8 cellular contexts compared by ENCODE assay signal in the genomic region with DNA sequence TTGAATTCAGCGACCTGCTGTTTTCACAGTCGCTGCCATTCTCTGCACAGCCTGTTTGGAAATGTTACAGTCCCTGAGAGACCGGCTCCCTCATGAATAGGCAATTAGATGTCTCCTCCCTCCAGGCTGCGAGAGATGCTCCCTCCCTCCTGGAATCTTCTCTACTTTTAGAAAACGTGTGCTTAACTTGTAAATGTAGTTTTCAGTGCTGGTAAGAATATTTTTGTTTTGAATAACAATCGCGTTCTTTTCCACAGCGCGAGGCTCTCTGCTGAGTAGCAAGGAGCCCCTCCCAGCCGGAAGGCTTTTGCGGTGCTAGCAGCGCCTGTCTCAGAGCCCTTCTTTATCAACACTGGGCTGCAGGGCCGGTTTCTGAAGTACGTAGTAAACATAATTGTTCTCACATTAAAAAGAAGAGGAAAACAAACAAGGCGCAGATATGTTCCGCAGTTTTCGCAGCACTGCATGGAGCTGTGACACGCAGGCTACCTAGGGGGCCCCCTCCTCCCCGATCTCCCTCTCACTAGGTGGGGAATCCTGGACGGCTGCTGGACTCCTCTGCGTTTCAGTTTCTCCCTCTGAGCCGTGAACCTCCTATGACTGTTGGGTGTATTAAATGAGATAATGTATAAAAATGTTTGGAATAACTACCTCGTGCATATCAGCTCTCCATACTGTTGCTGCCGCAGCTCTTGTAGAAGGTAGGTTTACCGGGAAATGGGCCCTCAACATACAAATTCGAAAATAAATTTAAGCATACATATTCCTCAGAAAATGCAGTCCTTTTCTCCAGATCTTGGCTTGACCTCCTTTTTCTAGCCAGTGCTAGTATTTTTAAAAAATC.
DNase-seq lines count a peak whose midpoint lies in the region; ATAC-seq and TF ChIP-seq lines count a peak whose summit lies in the region.

No MANE protein-coding gene starts in this region.

- TF ChIP-seq EP300 in gastroesophageal sphincter (IDR thresholded peaks at IDR 0.05) = no peak

- DNase-seq in GM06990 (ENCODE audit: extremely low read depth, insufficient read length) = no peak
- no peak for DNase-seq in DMS114 treated with DMSO at 0.1 percent for 48 hours (lab: John Stamatoyannopoulos, UW; ENCODE audit: unreplicated experiment)

- TF ChIP-seq CTCF in GM06990 (IDR thresholded peaks at IDR 0.05; ENCODE audit: insufficient read depth, low read length, poor library complexity, severe bottlenecking) (peak; percentile 27), gastroesophageal sphincter (IDR thresholded peaks at IDR 0.05) (no peak)

- H3K27ac ChIP-seq in gastroesophageal sphincter (no peak overlapping the region), rectal smooth muscle tissue (ENCODE audit: low read depth, low read length) (no peak overlapping the region)

- WGBS in gastroesophageal sphincter (ENCODE audit: low coverage in 1 of 2), 2 donors = 14 to 15% methylated on average over 17 to 24 of the region's 26 CpGs

- H3K27me3 ChIP-seq in GM06990 (replicated peaks; ENCODE audit: control insufficient read depth, insufficient read depth, low read length) (no peaks in the 10 kb centered on the region), gastroesophageal sphincter (peaks cover 38% of the 10 kb centered on the region), rectal smooth muscle tissue (ENCODE audit: control insufficient read depth, insufficient read depth, low read length) (peaks cover 2% of the 10 kb centered on the region)

- no peaks in the 10 kb centered on the region for H3K36me3 ChIP-seq in GM06990 (ENCODE audit: control insufficient read depth, insufficient read depth, low read length)
- no peaks in the 10 kb centered on the region for H3K36me3 ChIP-seq in gastroesophageal sphincter
- H3K36me3 ChIP-seq in rectal smooth muscle tissue (ENCODE audit: control insufficient read depth, insufficient read depth, low read length) = no peaks in the 10 kb centered on the region

- H3K4me1 ChIP-seq in gastroesophageal sphincter = peaks cover 0 to 8% (median 0%) of the 10 kb centered on the region in 3 donors
- H3K4me1 ChIP-seq in rectal smooth muscle tissue (ENCODE audit: control insufficient read depth, insufficient read depth, low read length) = no peaks in the 10 kb centered on the region

- peak; percentile 71 for ATAC-seq in HG02798 (IDR thresholded peaks at IDR 0.05; ENCODE audit: poor library complexity, unreplicated experiment)
- ATAC-seq in SK-N-SH treated with all-trans-retinoic acid at 6 μM for 48 hours = peak; percentile 89
- ATAC-seq in gastroesophageal sphincter = no peak
- no peak for ATAC-seq in HG03565 (IDR thresholded peaks at IDR 0.05; ENCODE audit: unreplicated experiment)
- ATAC-seq in HG03469 (IDR thresholded peaks at IDR 0.05; ENCODE audit: unreplicated experiment) = no peak

- TF ChIP-seq POLR2A in gastroesophageal sphincter (IDR thresholded peaks at IDR 0.05) = no peak

- peak overlapping the region; percentile 47 for H3K4me3 ChIP-seq in GM06990 (replicated peaks; ENCODE audit: low read depth, low read length)
- H3K4me3 ChIP-seq in gastroesophageal sphincter = peak overlapping the region; percentile 5 to 38
- peak overlapping the region; percentile 65 for H3K4me3 ChIP-seq in rectal smooth muscle tissue (ENCODE audit: low read length)

- no peak overlapping the region for H3K9ac ChIP-seq in rectal smooth muscle tissue (ENCODE audit: low read length)

- H3K9me3 ChIP-seq in gastroesophageal sphincter = no peaks in the 10 kb centered on the region

TF ChIP-seq in SK-N-SH treated with all-trans-retinoic acid at 6 μM for 48 hours, 23 proteins besides CTCF, POLR2A, EP300 and RAD21:
- TF ChIP-seq RARB (CRISPR knock-in tag; IDR thresholded peaks at IDR 0.05) (no peak), ZNF8 (CRISPR knock-in tag; IDR thresholded peaks at IDR 0.05) (no peak), PPARA (CRISPR knock-in tag; IDR thresholded peaks at IDR 0.05; ENCODE audit: borderline replicate concordance) (no peak)
TF ChIP-seq in SK-N-SH treated with all-trans-retinoic acid at 6 μM for 48 hours: peak in this region for 0.

Comparison
In these comparisons a context has a peak if more than half of its experiments do, and no peak if none do; other contexts are left out.
1. ATAC-seq: peak in HG02798 (single experiment) and SK-N-SH treated with all-trans-retinoic acid at 6 μM for 48 hours (single experiment); none in gastroesophageal sphincter (single experiment), HG03565 (single experiment) and HG03469 (single experiment).
2. Peak in every context shown above with its lines, with median percentiles within 50 percentile points of each other: H3K4me3 ChIP-seq.